ENCODE assay signal across 8 cellular contexts in genomic region chr7:116173051-116174028, GRCh38. TPM values are rescaled to one million over a fixed set of nuclear protein-coding genes. Genes with fewer than 3 reads are reported as not detected.
A peak's percentile ranks its signal among the peaks of the same experiment; 100 is the strongest.
DNase-seq lines count a peak whose midpoint lies in the region; ATAC-seq and TF ChIP-seq lines count a peak whose summit lies in the region.

No MANE protein-coding gene starts in this region.

- no peaks in the 10 kb centered on the region for H3K9me2 ChIP-seq in PC-9 (ENCODE audit: insufficient read depth)

- H3K4me1 ChIP-seq in A673 (ENCODE audit: insufficient read depth, low read length, poor library complexity, severe bottlenecking) (peaks cover 4% of the 10 kb centered on the region), PC-9 (replicated peaks; ENCODE audit: insufficient read depth) (peaks cover 11% of the 10 kb centered on the region; the same call in 1 of the 2 replicates), mucosa of descending colon (ENCODE audit: low read depth) (peaks cover 8% of the 10 kb centered on the region)

- H3K79me2 ChIP-seq in PC-9 (ENCODE audit: low read depth): no peaks in the 10 kb centered on the region

- no peaks in the 10 kb centered on the region for H3F3A ChIP-seq in PC-9 (ENCODE audit: insufficient read depth, low read depth)

- POLR2A ChIA-PET in A673 (lab: Charles Lee; ENCODE audit: low non-redundant PET): interaction anchor here (0.8 kb wide), 1 partner anchor 49 kb away, joined by 3 read pairs; no protein-coding TSS in a partner anchor
- POLR2A ChIA-PET in PC-9 (lab: Charles Lee; ENCODE audit: unreplicated experiment): no interaction called here

- H3K9me3 ChIP-seq in A673 (ENCODE audit: low read depth, low read length, poor library complexity, severe bottlenecking) (peaks cover 11% of the 10 kb centered on the region), PC-9 (ENCODE audit: insufficient read depth, low read depth) (no peaks in the 10 kb centered on the region; the same call in 1 of the 2 replicates), mucosa of descending colon (no peaks in the 10 kb centered on the region)

- H3K27me3 ChIP-seq in A673 (replicated peaks; ENCODE audit: insufficient read depth, low read depth, low read length, poor library complexity) (no peaks in the 10 kb centered on the region), PC-9 (ENCODE audit: insufficient read depth, low read depth) (no peaks in the 10 kb centered on the region)

- H3K27ac ChIP-seq in A673 (ENCODE audit: low read depth, low read length, poor library complexity, severe bottlenecking) (peak overlapping the region; percentile 3), PC-9 (no peak overlapping the region)

- TF ChIP-seq CTCF in A673 (conservative IDR thresholded peaks at IDR 0.05; ENCODE audit: low read depth, low read length): peak; percentile 68
- peak; percentile 84 for TF ChIP-seq CTCF in PC-9 (conservative IDR thresholded peaks at IDR 0.05)
- TF ChIP-seq CTCF in mucosa of descending colon (IDR thresholded peaks at IDR 0.05): no peak

- CTCF ChIA-PET in A673 (lab: Charles Lee) (interaction anchor here (1.0 kb wide), 1 partner anchor 416 kb away, joined by 5 read pairs; no protein-coding TSS in a partner anchor), PC-9 (lab: Charles Lee) (interaction anchor here (0.6 kb wide), 1 partner anchor 1542 kb away, joined by 5 read pairs; no protein-coding TSS in a partner anchor)

- no peaks in the 10 kb centered on the region for H3K36me3 ChIP-seq in A673 (ENCODE audit: insufficient read depth, low read length, poor library complexity, severe bottlenecking)
- H3K36me3 ChIP-seq in PC-9 (ENCODE audit: low read depth): no peaks in the 10 kb centered on the region
- no peaks in the 10 kb centered on the region for H3K36me3 ChIP-seq in mucosa of descending colon (ENCODE audit: low read depth)

- no peak overlapping the region for H2AFZ ChIP-seq in PC-9

- H3K4me3 ChIP-seq in A673 (ENCODE audit: low read depth, low read length, poor library complexity, severe bottlenecking) (no peak overlapping the region), PC-9 (no peak overlapping the region), mucosa of descending colon (no peak overlapping the region)

- H4K20me1 ChIP-seq in PC-9 (ENCODE audit: insufficient read depth): no peaks in the 10 kb centered on the region

- no TSS peak for BruUV-seq in A673 (replicated peaks; lab: Mats Ljungman, UMichigan)
- no TSS peak for BruUV-seq in PC-9 (replicated peaks; lab: Mats Ljungman, UMichigan)

- DNase-seq in A673 (ENCODE audit: low spot score): peak; percentile 84
- peak; percentile 65 for DNase-seq in Daoy (ENCODE audit: low read depth)
- peak; percentile 38 for DNase-seq in HuH-7 (ENCODE audit: low spot score)
- DNase-seq in PC-9: peak; percentile 26 to 48
- peak; percentile 36 for DNase-seq in effector CD4-positive, alpha-beta T cell
- DNase-seq in mucosa of descending colon: peak in 1 of 3 donors; percentile 57
- DNase-seq in activated effector memory CD4-positive, alpha-beta T cell treated with anti-CD3 and anti-CD28 coated beads, Interleukin-2, amount 50 U/mL, for 16 hours: no peak
- DNase-seq in NK-92 treated with Interleukin-12 subunit alpha and Interleukin-12 subunit beta, amount 100 ng/mL, for 24 hours (lab: John Stamatoyannopoulos, UW): no peak

- peak; percentile 62 for ATAC-seq in mucosa of descending colon

- H3K4me2 ChIP-seq in PC-9: no peak overlapping the region

- intact Hi-C loops in A673 (cut with micrococcal nuclease; ENCODE audit: unreplicated experiment) (loop anchor here (2.0 to 10.0 kb wide), 5 partner anchors 35 to 635 kb away; partner anchors contain the start of gene MET), PC-9 (cut with micrococcal nuclease; ENCODE audit: unreplicated experiment) (loop anchor here (1.0 to 10.0 kb wide), 8 partner anchors 63 to 1541 kb away; partner anchors contain the start of gene MET), mucosa of descending colon (cut with DNase I, micrococcal nuclease) (loop anchor here (5.0 to 10.0 kb wide), 4 partner anchors 61 to 634 kb away; no protein-coding TSS in a partner anchor)

RNA-seq across cellular contexts. Expression of gene TES, which starts 37.0 kb away (rescaled TPM):
- total RNA-seq in A673 (2021) (115 and 121 TPM in 2 replicates), PC-9 (2021) (210 and 306 TPM in 2 replicates), mucosa of descending colon (100 to 1,000 TPM; 101 to 224 (median 106) TPM)
- total RNA-seq in Daoy (2014; rRNA removed; shearing (Covaris generic)): 7.6 and 18.5 TPM in 2 replicates

Comparison
In these comparisons a context has a peak if more than half of its experiments do, and no peak if none do; other contexts are left out.
1. DNase-seq: peak in A673 (single experiment), Daoy (single experiment), HuH-7 (single experiment), PC-9 (2 of 2) and effector CD4-positive, alpha-beta T cell (single experiment); none in activated effector memory CD4-positive, alpha-beta T cell treated with anti-CD3 and anti-CD28 coated beads, Interleukin-2, amount 50 U/mL, for 16 hours (single experiment) and NK-92 treated with Interleukin-12 subunit alpha and Interleukin-12 subunit beta, amount 100 ng/mL, for 24 hours (single experiment).